Comparison of ENCODE assay signal across 1 cellular context in the genomic region with DNA sequence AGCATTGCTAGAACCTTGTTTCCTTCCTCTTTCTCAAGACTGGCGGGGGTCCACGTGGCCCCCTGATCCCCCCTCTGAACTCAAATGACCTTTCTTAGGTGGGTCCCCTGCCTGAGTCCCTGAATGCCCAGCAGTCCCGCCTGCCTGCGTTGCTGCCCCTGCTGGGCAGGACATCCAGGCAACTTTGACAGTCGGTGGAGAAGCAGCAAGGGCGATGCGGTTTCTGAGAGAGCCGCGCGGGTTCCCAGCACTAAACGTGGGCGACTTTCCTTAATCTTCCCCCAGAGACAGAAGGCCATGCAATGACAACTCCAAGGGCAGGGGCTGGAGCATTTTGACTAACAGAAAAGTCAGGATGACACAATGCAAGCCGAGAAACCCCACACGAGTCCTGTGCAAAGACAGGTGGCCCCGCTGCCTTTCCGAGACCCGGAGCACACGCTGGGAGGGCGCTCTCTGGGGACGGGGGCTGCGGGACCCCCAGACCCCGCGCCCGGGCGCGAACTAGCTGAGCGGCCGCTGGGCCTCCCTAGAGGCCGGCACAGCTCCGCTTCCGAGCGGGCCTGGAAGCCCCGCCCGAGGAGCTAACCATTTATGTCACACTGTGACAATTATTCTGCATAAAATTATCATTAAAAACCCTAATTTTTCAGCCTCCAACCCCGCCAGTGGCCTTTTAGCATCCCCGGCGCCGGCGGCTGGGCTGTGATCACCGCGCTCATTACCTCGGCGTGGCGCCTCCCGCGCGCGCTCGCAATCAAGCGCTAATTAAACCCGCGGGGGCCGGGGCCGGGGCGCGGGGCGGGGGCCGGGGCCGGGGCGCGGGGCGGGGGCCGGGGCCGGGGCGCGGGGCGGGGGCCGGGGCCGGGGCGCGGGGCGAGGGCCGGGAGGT.
A peak's percentile ranks its signal among the peaks of the same experiment; 100 is the strongest.
TF ChIP-seq lines count a peak whose summit lies in the region.

No MANE protein-coding gene starts in this region.

TF ChIP-seq in HepG2, 621 proteins besides CTCF, POLR2A, EP300 and RAD21:
- no peak for TF ChIP-seq ZNF772 (CRISPR knock-in tag; IDR thresholded peaks at IDR 0.05)
- TF ChIP-seq EZH2 (conservative IDR thresholded peaks at IDR 0.05; ENCODE audit: low read depth, low read length) = peak; percentile 16; the same call in 1 of the 2 replicates
- TF ChIP-seq ZKSCAN5 (CRISPR knock-in tag; IDR thresholded peaks at IDR 0.05) = no peak
